In the genomic region with DNA sequence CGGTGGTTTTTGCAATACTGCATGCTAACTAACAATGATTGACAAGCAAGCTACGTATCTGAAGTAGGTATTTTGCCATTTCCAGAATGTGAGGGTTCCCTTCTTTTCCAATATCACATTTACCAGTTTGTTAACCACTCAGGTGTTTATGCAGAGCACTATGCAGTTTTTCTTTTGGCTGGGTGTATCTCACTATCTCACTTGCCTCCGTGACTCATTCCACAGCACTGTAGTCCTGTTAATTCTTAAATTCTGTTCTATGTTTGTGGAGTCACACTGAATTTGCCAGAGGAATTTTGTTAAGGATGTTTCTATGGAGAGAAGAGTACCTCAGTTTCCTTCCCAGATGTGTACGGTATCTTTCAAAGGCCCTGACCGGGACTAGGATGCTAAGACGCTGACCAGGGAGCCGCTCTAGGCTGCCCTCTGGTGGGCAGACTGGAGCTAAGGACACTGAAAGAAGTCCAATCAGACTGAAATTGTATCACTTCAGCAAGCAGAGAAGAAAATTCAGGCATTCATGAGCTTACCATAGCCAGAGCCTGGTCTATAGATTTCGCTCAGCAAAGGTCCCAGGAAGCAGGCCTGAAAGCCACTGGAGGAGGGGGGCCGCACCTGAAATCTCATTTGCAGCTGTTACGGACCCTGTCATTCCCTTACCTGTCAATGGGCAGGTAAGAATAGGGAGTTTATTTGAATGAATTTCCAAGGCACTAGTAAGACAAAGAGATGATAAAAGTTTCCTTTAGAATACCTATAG, we compare ENCODE assay signal across 8 cellular contexts.
A peak's percentile ranks its signal among the peaks of the same experiment; 100 is the strongest.
DNase-seq lines count a peak whose midpoint lies in the region; ATAC-seq and TF ChIP-seq lines count a peak whose summit lies in the region.

No MANE protein-coding gene starts in this region.

- no peaks in the 10 kb centered on the region for H3K9me3 Mint-ChIP-seq in activated CD8-positive, alpha-beta T cell treated with anti-CD3 and anti-CD28 coated beads for 36 hours

- in situ Hi-C loops in GM13977 (cut with MboI; ENCODE audit: low pct_unique_long_range_greater_than_20kb, low sequenced_read_pairs, unreplicated experiment), result no loop called here

- no peaks in the 10 kb centered on the region for H3K79me2 ChIP-seq in MM.1S (ENCODE audit: low read length)

- H3K4me2 ChIP-seq in MM.1S (ENCODE audit: low read depth, low read length), result no peak overlapping the region

- no peak overlapping the region for H2AFZ ChIP-seq in MM.1S (ENCODE audit: low read length)

- no peaks in the 10 kb centered on the region for H4K20me1 ChIP-seq in MM.1S (ENCODE audit: insufficient read depth, low read length)

- H3K36me3 ChIP-seq in BE2C (no peaks in the 10 kb centered on the region), MM.1S (replicated peaks; ENCODE audit: insufficient read depth, low read length) (no peaks in the 10 kb centered on the region)

- H3K36me3 Mint-ChIP-seq in activated CD8-positive, alpha-beta T cell treated with anti-CD3 and anti-CD28 coated beads for 36 hours (ENCODE audit: low read depth), result no peaks in the 10 kb centered on the region
- no peaks in the 10 kb centered on the region for H3K36me3 Mint-ChIP-seq in T-helper 17 cell (ENCODE audit: low read depth)

- H3K4me3 Mint-ChIP-seq in activated CD8-positive, alpha-beta T cell treated with anti-CD3 and anti-CD28 coated beads for 36 hours, result no peak overlapping the region
- H3K4me3 Mint-ChIP-seq in T-helper 17 cell, result no peak overlapping the region

- H3K9me3 ChIP-seq in BE2C (no peaks in the 10 kb centered on the region), MM.1S (replicated peaks; ENCODE audit: insufficient read depth, low read length) (no peaks in the 10 kb centered on the region), T-helper 17 cell (ENCODE audit: control insufficient read depth, low read length, poor library complexity, severe bottlenecking) (no peaks in the 10 kb centered on the region)

- POLR2A ChIA-PET in activated CD8-positive, alpha-beta T cell treated with anti-CD3 and anti-CD28 coated beads for 36 hours (lab: Charles Lee), result no interaction called here

- H3K27me3 ChIP-seq in BE2C, result no peaks in the 10 kb centered on the region
- H3K27me3 ChIP-seq in MM.1S (replicated peaks; ENCODE audit: insufficient read depth, low read length), result no peaks in the 10 kb centered on the region

- no peaks in the 10 kb centered on the region for H3F3A ChIP-seq in MM.1S (ENCODE audit: insufficient read depth, low read length)

- peak; percentile 98 for ATAC-seq in HG02623 (IDR thresholded peaks at IDR 0.05; ENCODE audit: unreplicated experiment)
- ATAC-seq in activated CD8-positive, alpha-beta T cell treated with anti-CD3 and anti-CD28 coated beads for 36 hours, result peak; percentile 49
- ATAC-seq in T-helper 17 cell, result no peak

- H3K9me2 ChIP-seq in MM.1S (replicated peaks; ENCODE audit: insufficient read depth, low read length), result no peaks in the 10 kb centered on the region

- H3K27ac ChIP-seq in MM.1S (ENCODE audit: low read length), result no peak overlapping the region

- H3K4me1 Mint-ChIP-seq in activated CD8-positive, alpha-beta T cell treated with anti-CD3 and anti-CD28 coated beads for 36 hours (ENCODE audit: low read depth), result no peaks in the 10 kb centered on the region
- H3K4me1 Mint-ChIP-seq in T-helper 17 cell, result no peaks in the 10 kb centered on the region

- TF ChIP-seq CTCF in BE2C (IDR thresholded peaks at IDR 0.05; ENCODE audit: low read depth, low read length), result peak; percentile 96
- TF ChIP-seq CTCF in GM13977 (IDR thresholded peaks at IDR 0.05; ENCODE audit: extremely low read depth, insufficient read depth, missing control alignments), result peak; percentile 88
- TF ChIP-seq CTCF in MM.1S (IDR thresholded peaks at IDR 0.05; ENCODE audit: low read length), result peak; percentile 88
- peak; percentile 54 for TF ChIP-seq CTCF in activated CD8-positive, alpha-beta T cell treated with anti-CD3 and anti-CD28 coated beads for 36 hours (IDR thresholded peaks at IDR 0.05)

- no peak overlapping the region for H3K9ac ChIP-seq in MM.1S (ENCODE audit: low read length)

- no peaks in the 10 kb centered on the region for H3K27me3 Mint-ChIP-seq in activated CD8-positive, alpha-beta T cell treated with anti-CD3 and anti-CD28 coated beads for 36 hours
- no peaks in the 10 kb centered on the region for H3K27me3 Mint-ChIP-seq in T-helper 17 cell

- H3K4me1 ChIP-seq in BE2C (peaks cover 3% of the 10 kb centered on the region; the same call in 1 of the 2 replicates), MM.1S (ENCODE audit: low read length) (no peaks in the 10 kb centered on the region)

- CTCF ChIA-PET in activated CD8-positive, alpha-beta T cell treated with anti-CD3 and anti-CD28 coated beads for 36 hours (lab: Charles Lee), result interaction anchor here (0.6 to 1.7 kb wide), 3 partner anchors 8 to 29 kb away, joined by 3 to 7 read pairs (median 3); no protein-coding TSS in a partner anchor

- peak; percentile 82 for DNase-seq in BE2C
- peak; percentile 37 for DNase-seq in GM13977 (ENCODE audit: low spot score)
- peak; percentile 57 for DNase-seq in MM.1S
- DNase-seq in activated CD8-positive, alpha-beta T cell treated with anti-CD3 and anti-CD28 coated beads for 36 hours, result peak; percentile 52
- peak; percentile 19 for DNase-seq in germinal center (ENCODE audit: low spot score)
- DNase-seq in posterior cingulate gyrus, result peak; percentile 23 to 96 (median 75)
- no peak for DNase-seq in T-helper 17 cell

- intact Hi-C loops in activated CD8-positive, alpha-beta T cell treated with anti-CD3 and anti-CD28 coated beads for 36 hours (cut with micrococcal nuclease), result loop anchor here (5.0 kb wide), 1 partner anchor 600 kb away; no protein-coding TSS in a partner anchor
- intact Hi-C loops in posterior cingulate gyrus (cut with DNase I), result no loop called here

- H3K4me3 ChIP-seq in BE2C (ENCODE audit: low read depth, low read length) (no peak overlapping the region), MM.1S (ENCODE audit: low read length) (no peak overlapping the region)

- no peak overlapping the region for H3K27ac Mint-ChIP-seq in activated CD8-positive, alpha-beta T cell treated with anti-CD3 and anti-CD28 coated beads for 36 hours
- no peak overlapping the region for H3K27ac Mint-ChIP-seq in T-helper 17 cell

Comparison
In these comparisons a context has a peak if more than half of its experiments do, and no peak if none do; other contexts are left out.
1. DNase-seq: peak in BE2C (single experiment), GM13977 (single experiment), MM.1S (single experiment), activated CD8-positive, alpha-beta T cell treated with anti-CD3 and anti-CD28 coated beads for 36 hours (single experiment), germinal center (single experiment) and posterior cingulate gyrus (10 of 10); none in T-helper 17 cell (0 of 3).
2. Peak in every context shown above with its lines, with median percentiles within 50 percentile points of each other: CTCF ChIP-seq.